ENCODE assay signal across 12 cellular contexts in the genomic region with DNA sequence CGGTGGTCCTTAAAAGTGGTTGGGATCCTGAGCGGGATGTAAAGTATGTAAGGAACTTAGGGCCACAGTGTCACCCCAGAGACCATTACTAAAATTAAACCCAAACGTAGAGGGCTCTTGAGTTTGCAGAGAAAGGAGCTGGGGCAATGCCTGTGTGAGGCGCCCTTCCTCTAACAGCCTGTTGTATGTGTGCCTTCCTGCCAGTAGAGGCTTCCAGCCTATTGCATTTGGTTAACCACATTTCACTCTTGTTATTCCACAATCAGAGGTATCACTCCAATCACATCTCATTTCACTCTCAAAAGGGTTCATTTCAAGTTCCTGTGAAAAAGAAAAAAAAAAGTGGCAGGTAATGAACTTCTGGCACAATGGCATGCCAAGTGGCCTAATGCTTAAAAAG. TPM values are rescaled to one million over a fixed set of nuclear protein-coding genes. Genes with fewer than 3 reads are reported as not detected.
DNase-seq lines count a peak whose midpoint lies in the region; ATAC-seq, FAIRE-seq and TF ChIP-seq lines count a peak whose summit lies in the region.
"Had no signal": no experiment of that assay in that cellular context is flagged by ENCODE, and none has a peak within 500 bp of the region (broad histone marks: within the 10 kb centered on the region; RNA-seq: fewer than 3 reads in every experiment).

No MANE protein-coding gene starts in this region.

- in situ Hi-C loops in Panc1 (cut with HindIII; ENCODE audit: low pct_unique_long_range_greater_than_20kb, low sequenced_read_pairs), result no loop called here

- ATAC-seq in GM21423 (IDR thresholded peaks at IDR 0.05; ENCODE audit: unreplicated experiment), result peak; percentile 59
- ATAC-seq in Panc1, result no peak
- no peak for ATAC-seq in GM21528 (IDR thresholded peaks at IDR 0.05; ENCODE audit: low FRiP score, unreplicated experiment)
- no peak for ATAC-seq in HG03135 (IDR thresholded peaks at IDR 0.05; ENCODE audit: unreplicated experiment)

- TF ChIP-seq CTCF in GM10248 (IDR thresholded peaks at IDR 0.05; ENCODE audit: control extremely low read depth, extremely low read depth, low read depth, missing control alignments), result peak; percentile 12
- TF ChIP-seq CTCF in Panc1 (IDR thresholded peaks at IDR 0.05), result peak; percentile 26; the same call in 1 of the 2 replicates

- DNase-seq in GM10248 (ENCODE audit: extremely low spot score) (no peak), Panc1 (ENCODE audit: low read depth, low spot score) (no peak), iPS-NIHi7 (ENCODE audit: extremely low spot score) (peak; percentile 33), urothelium cell line (ENCODE audit: low spot score) (no peak)
- DNase-seq in effector memory CD4-positive, alpha-beta T cell, result no peak
- DNase-seq: activated naive CD4-positive, alpha-beta T cell treated with Interleukin-2 at 50 U/mL for 16 hours; midbrain; NCI-H524 treated with DMSO at 0.1 percent for 48 hours had no signal

- no peaks in the 10 kb centered on the region for H3K9me3 ChIP-seq in Panc1 (ENCODE audit: control insufficient read depth, insufficient read depth, low read depth, low read length)
- H3K9me3 ChIP-seq in effector memory CD4-positive, alpha-beta T cell (ENCODE audit: control insufficient read depth, low read length), result no peaks in the 10 kb centered on the region

- no TSS peak for BruUV-seq in Panc1 (replicated peaks; lab: Mats Ljungman, UMichigan)

- H3K27ac ChIP-seq in Panc1 (ENCODE audit: low read length), result no peak overlapping the region
- H3K27ac ChIP-seq in effector memory CD4-positive, alpha-beta T cell (ENCODE audit: insufficient read depth, low read length, poor library complexity, severe bottlenecking), result no peak overlapping the region
- H3K27ac ChIP-seq: epithelial cell of prostate had no signal

- CTCF ChIA-PET in GM10248 (lab: Yijun Ruan, JAX), result interaction anchor here (0.6 to 1.9 kb wide), 3 partner anchors 11 to 20 kb away, joined by 3 to 8 read pairs (median 5); no protein-coding TSS in a partner anchor
- CTCF ChIA-PET in Panc1 (lab: Charles Lee), result no interaction called here

- H3K27me3 ChIP-seq in Panc1 (ENCODE audit: control insufficient read depth, insufficient read depth, low read length), result no peaks in the 10 kb centered on the region
- H3K27me3 ChIP-seq in effector memory CD4-positive, alpha-beta T cell (replicated peaks; ENCODE audit: control insufficient read depth, insufficient read depth, low read length, poor library complexity, severe bottlenecking), result no peaks in the 10 kb centered on the region

- FAIRE-seq in urothelium cell line (lab: Jason Lieb, UNC), result no peak

- POLR2A ChIA-PET in GM10248 (lab: Yijun Ruan, JAX) (no interaction called here), Panc1 (lab: Charles Lee) (no interaction called here)

- no peaks in the 10 kb centered on the region for H3K36me3 ChIP-seq in Panc1 (ENCODE audit: control insufficient read depth, insufficient read depth, low read length)
- H3K36me3 ChIP-seq in effector memory CD4-positive, alpha-beta T cell (ENCODE audit: control insufficient read depth, insufficient read depth, low read length), result no peaks in the 10 kb centered on the region

- intact Hi-C loops in Panc1 (cut with micrococcal nuclease; ENCODE audit: unreplicated experiment), result no loop called here

- H3K4me3 ChIP-seq in Panc1 (ENCODE audit: low read depth in 2 of 2, low read length in 2 of 2), result no peak overlapping the region
- H3K4me3 ChIP-seq in effector memory CD4-positive, alpha-beta T cell (ENCODE audit: insufficient read depth, low read depth, low read length, poor library complexity, severe bottlenecking), result no peak overlapping the region

- H3K4me1 ChIP-seq in Panc1 (ENCODE audit: control insufficient read depth, insufficient read depth, low read length), result no peaks in the 10 kb centered on the region; the same call in 1 of the 2 replicates
- H3K4me1 ChIP-seq in effector memory CD4-positive, alpha-beta T cell (ENCODE audit: control insufficient read depth, insufficient read depth, low read length, poor library complexity, severe bottlenecking), result no peaks in the 10 kb centered on the region

RNA-seq across cellular contexts. Expression of a gene that starts 29.4 kb away (rescaled TPM):
- 15.4 TPM for total RNA-seq in Panc1 (2021; ENCODE audit: unreplicated experiment)
- 3.3 TPM for polyA plus RNA-seq in Panc1 (2012; ENCODE audit: insufficient read length)
